In genomic region chr1:13714851-13715250, GRCh38 we compare ENCODE assay signal across 1 cellular context.
TF ChIP-seq lines count a peak whose summit lies in the region.

No MANE protein-coding gene starts in this region.

TF ChIP-seq in WTC11, 78 proteins besides CTCF, POLR2A, EP300 and RAD21:
- TF ChIP-seq GABPB1 (CRISPR knock-in tag; IDR thresholded peaks at IDR 0.05) (no peak), ZBTB21 (CRISPR knock-in tag; IDR thresholded peaks at IDR 0.05; ENCODE audit: borderline replicate concordance) (no peak), ZNF423 (CRISPR knock-in tag; IDR thresholded peaks at IDR 0.05) (no peak), SMAD3 (CRISPR knock-in tag; IDR thresholded peaks at IDR 0.05; ENCODE audit: borderline replicate concordance) (no peak), FOXJ3 (CRISPR knock-in tag; IDR thresholded peaks at IDR 0.05; ENCODE audit: borderline replicate concordance) (no peak), ARID4B (CRISPR knock-in tag; IDR thresholded peaks at IDR 0.05; ENCODE audit: borderline replicate concordance) (no peak), FOXP4 (CRISPR knock-in tag; IDR thresholded peaks at IDR 0.05) (no peak), HMGXB4 (CRISPR knock-in tag; IDR thresholded peaks at IDR 0.05) (no peak), TCF7 (CRISPR knock-in tag; IDR thresholded peaks at IDR 0.05; ENCODE audit: low read depth) (no peak), NR1H2 (CRISPR knock-in tag; IDR thresholded peaks at IDR 0.05) (no peak), FOXP1 (CRISPR knock-in tag; IDR thresholded peaks at IDR 0.05; ENCODE audit: borderline replicate concordance) (no peak)
